In genomic region chr14:91858536-91859275, GRCh38 we compare ENCODE assay signal across 8 cellular contexts. TPM values are rescaled to one million over a fixed set of nuclear protein-coding genes. Genes with fewer than 3 reads are reported as not detected.
A peak's percentile ranks its signal among the peaks of the same experiment; 100 is the strongest.
DNase-seq lines count a peak whose midpoint lies in the region; ATAC-seq and TF ChIP-seq lines count a peak whose summit lies in the region.

No MANE protein-coding gene starts in this region.

- H3K27ac Mint-ChIP-seq in activated naive CD8-positive, alpha-beta T cell = peak overlapping the region; percentile 85

- H4K8ac ChIP-seq in mesendoderm (ENCODE audit: low read depth, low read length) = no peak overlapping the region

- H3K79me2 ChIP-seq in mesendoderm (ENCODE audit: control insufficient read depth, insufficient read depth, low read length) = no peaks in the 10 kb centered on the region

- H3K18ac ChIP-seq in mesendoderm (ENCODE audit: low read length) = no peak overlapping the region

- H3K4me3 ChIP-seq in mesendoderm (ENCODE audit: low read length) = no peak overlapping the region
- no peak overlapping the region for H3K4me3 ChIP-seq in HAP-1
- no peak overlapping the region for H3K4me3 ChIP-seq in thyroid gland (replicated peaks in 1 of 3)

- H3K27me3 Mint-ChIP-seq in activated naive CD8-positive, alpha-beta T cell = no peaks in the 10 kb centered on the region

- H3K4me3 Mint-ChIP-seq in activated naive CD8-positive, alpha-beta T cell = peak overlapping the region; percentile 52

- no peak overlapping the region for H2AK5ac ChIP-seq in mesendoderm (ENCODE audit: low read length)

- TF ChIP-seq POLR2A in thyroid gland (IDR thresholded peaks at IDR 0.05) = no peak

- no peak overlapping the region for H2BK5ac ChIP-seq in mesendoderm (ENCODE audit: low read length)

- no peaks in the 10 kb centered on the region for H3K36me3 ChIP-seq in mesendoderm (ENCODE audit: control insufficient read depth, insufficient read depth, low read length)
- no peaks in the 10 kb centered on the region for H3K36me3 ChIP-seq in HAP-1 (replicated peaks)
- no peaks in the 10 kb centered on the region for H3K36me3 ChIP-seq in thyroid gland

- H3K9me3 ChIP-seq in HAP-1 = no peaks in the 10 kb centered on the region
- H3K9me3 ChIP-seq in thyroid gland = no peaks in the 10 kb centered on the region

- H3K79me1 ChIP-seq in mesendoderm (ENCODE audit: low read length) = no peaks in the 10 kb centered on the region

- H3K4me1 Mint-ChIP-seq in activated naive CD8-positive, alpha-beta T cell (ENCODE audit: low read depth) = peaks cover 92% of the 10 kb centered on the region

- H3K9me3 Mint-ChIP-seq in activated naive CD8-positive, alpha-beta T cell (ENCODE audit: low read depth) = no peaks in the 10 kb centered on the region

- H3K27me3 ChIP-seq in mesendoderm (ENCODE audit: insufficient read depth, low read length, poor library complexity) = no peaks in the 10 kb centered on the region
- peaks cover 6% of the 10 kb centered on the region; the same call in 1 of the 2 replicates for H3K27me3 ChIP-seq in HAP-1 (ENCODE audit: low read depth)
- no peaks in the 10 kb centered on the region for H3K27me3 ChIP-seq in thyroid gland

- H3K4ac ChIP-seq in mesendoderm (ENCODE audit: low read depth, low read length) = no peak overlapping the region

- no peak overlapping the region for H3K4me2 ChIP-seq in mesendoderm (ENCODE audit: low read length)

- no peak overlapping the region for H3K56ac ChIP-seq in mesendoderm (ENCODE audit: low read length)

- in situ Hi-C loops in HAP-1 (cut with MboI; ENCODE audit: low sequenced_read_pairs) = no loop called here

- no peak overlapping the region for H3K27ac ChIP-seq in mesendoderm (ENCODE audit: low read depth, low read length)
- H3K27ac ChIP-seq in thyroid gland = no peak overlapping the region

- intact Hi-C loops in thyroid gland (cut with DNase I) = no loop called here

- H3K4me1 ChIP-seq in mesendoderm (ENCODE audit: control insufficient read depth, low read depth, low read length) (peaks cover 8% of the 10 kb centered on the region), HAP-1 (no peaks in the 10 kb centered on the region), thyroid gland (no peaks in the 10 kb centered on the region)

- H3K23ac ChIP-seq in mesendoderm (ENCODE audit: low read length) = no peak overlapping the region

- ATAC-seq in GM18870 (IDR thresholded peaks at IDR 0.05; ENCODE audit: unreplicated experiment) = peak; percentile 77
- ATAC-seq in HG03457 (IDR thresholded peaks at IDR 0.05; ENCODE audit: unreplicated experiment) = peak; percentile 67

- H2BK120ac ChIP-seq in mesendoderm (ENCODE audit: low read depth, low read length) = no peak overlapping the region

- peaks cover 32% of the 10 kb centered on the region for H3K36me3 Mint-ChIP-seq in activated naive CD8-positive, alpha-beta T cell

- DNase-seq in CD1c-positive myeloid dendritic cell (ENCODE audit: extremely low spot score) (peak; percentile 7), mesendoderm (peak; percentile 67), superior temporal gyrus (ENCODE audit: extremely low spot score) (no peak), HAP-1 (ENCODE audit: low spot score in 2 of 2) (no peak), thyroid gland (no peak)

- H4K5ac ChIP-seq in mesendoderm (ENCODE audit: low read length) = no peak overlapping the region

- TF ChIP-seq CTCF in thyroid gland (IDR thresholded peaks at IDR 0.05) = no peak

- no peak overlapping the region for H3K9ac ChIP-seq in mesendoderm (ENCODE audit: low read length)

- no peak overlapping the region for H2BK15ac ChIP-seq in mesendoderm (replicated peaks; ENCODE audit: low read depth)

- no CpG with 5 or more reads among the region's 8 CpGs for WGBS in mesendoderm (ENCODE audit: extremely low coverage, insufficient coverage, low lambda C conversion rate)
- WGBS in thyroid gland, 2 donors = 39 to 49% methylated on average over 8 of the region's 8 CpGs

RNA-seq across cellular contexts. Expression of gene TC2N, which starts 8.6 kb away (rescaled TPM):
- polyA plus RNA-seq in mesendoderm (2013, experiment 1 of 2) = 15.5 TPM
- polyA plus RNA-seq in mesendoderm (2013, experiment 2 of 2) = 16.7 TPM
- total RNA-seq in thyroid gland = 100 to 1,000 TPM in 1 of 4 donors, 10 to 100 TPM in 3; 57.5 to 102 (median 78.0) TPM

Comparison
In these comparisons a context has a peak if more than half of its experiments do, and no peak if none do; other contexts are left out.
1. DNase-seq: peak in CD1c-positive myeloid dendritic cell (single experiment) and mesendoderm (single experiment); none in superior temporal gyrus (single experiment), HAP-1 (0 of 2) and thyroid gland (0 of 2).